8 cellular contexts compared by ENCODE assay signal in genomic region chr12:124428136-124428791, GRCh38.
A peak's percentile ranks its signal among the peaks of the same experiment; 100 is the strongest.
DNase-seq lines count a peak whose midpoint lies in the region; ATAC-seq and TF ChIP-seq lines count a peak whose summit lies in the region.

No MANE protein-coding gene starts in this region.

- CTCF ChIA-PET in HEK293 (lab: Yijun Ruan, JAX), result interaction anchor here (0.6 kb wide), 1 partner anchor 10 kb away, joined by 4 read pairs; no protein-coding TSS in a partner anchor

- H3K9me3 ChIP-seq in HEK293 (ENCODE audit: control insufficient read depth, insufficient read depth, low read depth, low read length), result no peaks in the 10 kb centered on the region

- no peak for ATAC-seq in GM21737 (IDR thresholded peaks at IDR 0.05; ENCODE audit: unreplicated experiment)
- no peak for ATAC-seq in HG02759 (IDR thresholded peaks at IDR 0.05; ENCODE audit: unreplicated experiment)

- H3K4me1 ChIP-seq in HEK293 (ENCODE audit: control insufficient read depth, insufficient read depth, low read length), result peaks cover 4% of the 10 kb centered on the region

- no peak for TF ChIP-seq CTCF in HEK293 (tag by site-specific recombination; IDR thresholded peaks at IDR 0.05)

- peaks cover 0 to 61% of the 10 kb centered on the region in 2 experiments; a peak in 2 of 3 replicates for H3K36me3 ChIP-seq in HEK293 (ENCODE audit: control insufficient read depth in 2 of 2, insufficient read depth in 1 of 2, low read length in 2 of 2)

- POLR2A ChIA-PET in HEK293 (lab: Yijun Ruan, JAX), result no interaction called here

- DNase-seq in amniotic epithelial cell (ENCODE audit: low read depth) (peak; percentile 99), hepatic stellate cell (ENCODE audit: low spot score) (peak; percentile 70), skeletal muscle cell (ENCODE audit: low read depth) (peak; percentile 77), mesenteric fat pad (ENCODE audit: low spot score) (no peak), SHP77 treated with DMSO at 0.1 percent for 48 hours (lab: John Stamatoyannopoulos, UW) (no peak)

- H3K4me3 ChIP-seq in HEK293 (ENCODE audit: low read depth, low read length) (no peak overlapping the region), skeletal muscle cell (ENCODE audit: low read depth, low read length) (no peak overlapping the region)

- H3K27ac ChIP-seq in HEK293 (ENCODE audit: extremely low read depth, low read depth, low read length), result no peak overlapping the region

TF ChIP-seq in HEK293, 187 proteins besides CTCF, POLR2A, EP300 and RAD21:
- TF ChIP-seq ZNF132 (tag by site-specific recombination; IDR thresholded peaks at IDR 0.05; ENCODE audit: borderline replicate concordance) (no peak), ZSCAN4 (tag by site-specific recombination; IDR thresholded peaks at IDR 0.05) (peak; percentile 4; the same call in 1 of the 2 replicates)

Comparison
In these comparisons a context has a peak if more than half of its experiments do, and no peak if none do; other contexts are left out.
1. DNase-seq: peak in amniotic epithelial cell (single experiment), hepatic stellate cell (single experiment) and skeletal muscle cell (single experiment); none in mesenteric fat pad (single experiment) and SHP77 treated with DMSO at 0.1 percent for 48 hours (single experiment).